In the genomic region with DNA sequence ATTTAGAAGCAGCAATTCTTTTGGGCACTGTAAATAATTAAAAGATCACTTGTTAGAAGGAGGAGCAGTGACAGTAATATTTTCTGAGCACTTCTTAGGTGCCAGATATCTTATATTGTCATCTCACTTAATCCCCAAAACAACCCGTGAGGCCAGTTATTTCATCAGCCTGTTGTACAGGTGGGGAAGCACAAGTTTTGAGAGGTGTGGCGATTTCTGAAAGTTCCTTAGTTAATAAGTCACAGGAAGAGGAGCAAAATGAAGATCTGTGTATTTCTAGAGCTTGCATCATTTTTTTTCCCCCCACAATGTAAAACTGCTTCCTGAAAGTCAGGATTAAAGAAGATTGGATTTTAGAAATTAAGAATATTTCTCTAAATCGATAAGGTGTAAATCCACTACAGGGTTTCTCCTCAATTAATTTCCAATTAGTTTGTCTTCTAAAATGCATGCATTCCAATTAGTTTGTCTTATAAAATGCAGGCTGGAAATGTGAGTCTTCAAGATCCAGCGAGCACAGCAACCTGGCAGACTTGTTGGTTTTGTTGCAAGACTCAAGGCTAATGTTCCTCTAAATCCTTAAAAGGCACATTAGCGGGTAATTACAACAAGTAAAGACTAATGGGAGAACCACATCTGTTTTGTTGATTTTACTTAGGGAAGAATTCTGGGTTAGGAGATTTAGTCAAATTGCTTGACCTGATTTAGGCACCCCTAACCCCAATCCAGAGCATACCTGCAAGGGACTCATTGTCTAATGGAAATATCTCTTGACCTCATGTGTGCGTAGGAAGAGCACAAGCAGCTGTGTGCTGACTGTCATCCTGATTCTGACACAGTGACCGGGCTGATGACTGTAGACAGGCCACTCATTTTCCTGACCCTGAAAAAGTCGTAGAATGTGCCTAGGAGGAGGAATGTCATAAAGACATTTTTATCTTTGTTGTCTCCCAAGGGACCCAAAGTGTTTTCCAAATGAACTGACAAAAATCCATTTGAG, we compare ENCODE assay signal across 20 cellular contexts.
DNase-seq lines count a peak whose midpoint lies in the region; ATAC-seq and TF ChIP-seq lines count a peak whose summit lies in the region.
"Had no signal": no experiment of that assay in that cellular context is flagged by ENCODE, and none has a peak within 500 bp of the region (broad histone marks: within the 10 kb centered on the region; RNA-seq: fewer than 3 reads in every experiment).

No MANE protein-coding gene starts in this region.

- peaks cover 0 to 2% of the 10 kb centered on the region in 2 donors for H3K36me3 Mint-ChIP-seq in activated T-cell treated with anti-CD3 and anti-CD28 coated beads, Interleukin-2, amount 50 U/mL, for 72 hours (ENCODE audit: insufficient read depth in 2 of 2)

- H3K9me3 Mint-ChIP-seq in activated T-cell treated with anti-CD3 and anti-CD28 coated beads, Interleukin-2, amount 50 U/mL, for 72 hours = peaks cover 0 to 8% of the 10 kb centered on the region in 2 donors

- no peak for TF ChIP-seq CTCF in fibroblast of the aortic adventitia (IDR thresholded peaks at IDR 0.05; ENCODE audit: insufficient read depth, low read length)

- no peaks in the 10 kb centered on the region for H3K4me1 Mint-ChIP-seq in activated T-cell treated with anti-CD3 and anti-CD28 coated beads, Interleukin-2, amount 50 U/mL, for 72 hours (ENCODE audit: low read depth)

- H3K4me3 Mint-ChIP-seq in activated T-cell treated with anti-CD3 and anti-CD28 coated beads, Interleukin-2, amount 50 U/mL, for 72 hours = no peak overlapping the region
- H3K4me3 Mint-ChIP-seq: H9 had no signal

- in situ Hi-C loops in KBM-7 (cut with MboI; ENCODE audit: low pct_unique_long_range_greater_than_20kb, low sequenced_read_pairs) = no loop called here

- ATAC-seq in GM19452 (IDR thresholded peaks at IDR 0.05; ENCODE audit: unreplicated experiment) (peak; percentile 63), HG03354 (IDR thresholded peaks at IDR 0.05; ENCODE audit: poor library complexity, severe bottlenecking, unreplicated experiment) (peak; percentile 77), GM18867 (IDR thresholded peaks at IDR 0.05; ENCODE audit: unreplicated experiment) (no peak)
- no peak for ATAC-seq in activated T-cell treated with anti-CD3 and anti-CD28 coated beads, Interleukin-2, amount 50 U/mL, for 72 hours (replicated peaks in 1 of 2)
- ATAC-seq: left cardiac atrium had no signal

- DNase-seq in DMS53 (lab: John Stamatoyannopoulos, UW) (peak; percentile 22), fibroblast of the aortic adventitia (ENCODE audit: low read depth) (peak; percentile 28), NCI-H774 (lab: John Stamatoyannopoulos, UW) (no peak), KBM-7 (no peak)
- no peak for DNase-seq in activated T-cell treated with anti-CD3 and anti-CD28 coated beads, Interleukin-2, amount 50 U/mL, for 72 hours
- DNase-seq: adrenal gland; central memory CD4-positive, alpha-beta T cell; effector CD8-positive, alpha-beta T cell; H9; hypothalamus; left cardiac atrium; NCI-H2081; NCI-H526; nucleus accumbens; Peyer's patch had no signal

- no peak overlapping the region for H3K27ac Mint-ChIP-seq in activated T-cell treated with anti-CD3 and anti-CD28 coated beads, Interleukin-2, amount 50 U/mL, for 72 hours
- H3K27ac Mint-ChIP-seq: H9 had no signal

- H3K27me3 Mint-ChIP-seq in activated T-cell treated with anti-CD3 and anti-CD28 coated beads, Interleukin-2, amount 50 U/mL, for 72 hours (ENCODE audit: low read depth) = peaks cover 10% of the 10 kb centered on the region

- no peak overlapping the region for H3K4me3 ChIP-seq in fibroblast of the aortic adventitia (ENCODE audit: low read depth, low read length)
- H3K4me3 ChIP-seq: adrenal gland, Peyer's patch, right atrium auricular region, vagina had no signal

Comparison
In these comparisons a context has a peak if more than half of its experiments do, and no peak if none do; other contexts are left out.
1. DNase-seq: peak in DMS53 (single experiment) and fibroblast of the aortic adventitia (single experiment); none in NCI-H774 (single experiment), activated T-cell treated with anti-CD3 and anti-CD28 coated beads, Interleukin-2, amount 50 U/mL, for 72 hours (0 of 2) and KBM-7 (single experiment).
2. ATAC-seq: peak in GM19452 (single experiment) and HG03354 (single experiment); none in GM18867 (single experiment) and activated T-cell treated with anti-CD3 and anti-CD28 coated beads, Interleukin-2, amount 50 U/mL, for 72 hours (0 of 2).